Comparison of ENCODE assay signal across 20 cellular contexts in genomic region chr5:7741415-7742065, GRCh38.
"Had no signal": no experiment of that assay in that cellular context is flagged by ENCODE, and none has a peak within 500 bp of the region (broad histone marks: within the 10 kb centered on the region; RNA-seq: fewer than 3 reads in every experiment).

No MANE protein-coding gene starts in this region.

- H3K27ac Mint-ChIP-seq: immature natural killer cell; natural killer cell; stimulated activated memory B cell treated with anti-CD40 and anti-IgM and Interleukin-4, amounts not matched to agents 10 μg/mL and 1 μg/mL and 100 μg/mL, for 72 hours; stimulated activated naive CD8-positive, alpha-beta T cell treated with anti-CD3 and anti-CD28 coated beads, Interleukin-15, Interleukin-2, amounts not matched to agents 100 ng/mL and 50 ng/mL, for 24 hours had no signal

- H3K4me3 ChIP-seq: dorsolateral prefrontal cortex, lower lobe of right lung, ovary, psoas muscle, skin epidermis, spleen, thoracic aorta, tibial nerve, upper lobe of right lung, vagina had no signal

- H3K9me3 ChIP-seq: lower lobe of right lung, ovary, psoas muscle, spleen, thoracic aorta, tibial nerve, upper lobe of right lung, vagina had no signal

- ATAC-seq: left ventricle myocardium superior; natural killer cell; right cardiac atrium; stimulated activated memory B cell treated with anti-CD40 and anti-IgM and Interleukin-4, amounts not matched to agents 10 μg/mL and 1 μg/mL and 100 μg/mL, for 72 hours; upper lobe of right lung had no signal

- H3K36me3 Mint-ChIP-seq: immature natural killer cell; natural killer cell; stimulated activated memory B cell treated with anti-CD40 and anti-IgM and Interleukin-4, amounts not matched to agents 10 μg/mL and 1 μg/mL and 100 μg/mL, for 72 hours had no signal

- H3K27me3 Mint-ChIP-seq: stimulated activated naive CD8-positive, alpha-beta T cell treated with anti-CD3 and anti-CD28 coated beads, Interleukin-15, Interleukin-2, amounts not matched to agents 100 ng/mL and 50 ng/mL, for 24 hours had no signal

- H3K36me3 ChIP-seq: lower lobe of right lung, ovary, spleen, thoracic aorta, tibial nerve, upper lobe of right lung, vagina had no signal

- H3K27ac ChIP-seq: lower lobe of right lung, ovary, psoas muscle, skin epidermis, spleen, thoracic aorta, tibial nerve, upper lobe of right lung, vagina had no signal

- H3K4me1 Mint-ChIP-seq: immature natural killer cell, natural killer cell had no signal

- H3K4me3 Mint-ChIP-seq: immature natural killer cell; natural killer cell; stimulated activated memory B cell treated with anti-CD40 and anti-IgM and Interleukin-4, amounts not matched to agents 10 μg/mL and 1 μg/mL and 100 μg/mL, for 72 hours; stimulated activated naive CD8-positive, alpha-beta T cell treated with anti-CD3 and anti-CD28 coated beads, Interleukin-15, Interleukin-2, amounts not matched to agents 100 ng/mL and 50 ng/mL, for 24 hours had no signal

- H3K4me1 ChIP-seq: lower lobe of right lung, psoas muscle, spleen, tibial nerve, upper lobe of right lung, vagina had no signal

- DNase-seq: effector CD4-positive, alpha-beta T cell; immature natural killer cell; islet precursor cell; left ventricle myocardium superior; lower lobe of right lung; natural killer cell; occipital lobe; ovary; psoas muscle; right cardiac atrium; spleen; stimulated activated CD4-positive, alpha-beta T cell treated with anti-CD3 and anti-CD28 coated beads, Interleukin-4, amount 100 ng/mL, for 4 hours; upper lobe of right lung had no signal

- H3K27me3 ChIP-seq: dorsolateral prefrontal cortex, ovary, tibial nerve, upper lobe of right lung, vagina had no signal
